19 cellular contexts compared by ENCODE assay signal in genomic region chr2:15728247-15728721, GRCh38.
A peak's percentile ranks its signal among the peaks of the same experiment; 100 is the strongest.
DNase-seq lines count a peak whose midpoint lies in the region; ATAC-seq, FAIRE-seq and TF ChIP-seq lines count a peak whose summit lies in the region.
"Had no signal": no experiment of that assay in that cellular context is flagged by ENCODE, and none has a peak within 500 bp of the region (broad histone marks: within the 10 kb centered on the region; RNA-seq: fewer than 3 reads in every experiment).

No MANE protein-coding gene starts in this region.

- TF ChIP-seq CTCF in endothelial cell of umbilical vein (IDR thresholded peaks at IDR 0.05; ENCODE audit: extremely low read depth in 1 of 2, insufficient read depth in 1 of 2, low read depth in 1 of 2, low read length in 2 of 2), result no peak

- no peak overlapping the region for H2AFZ ChIP-seq in endothelial cell of umbilical vein (ENCODE audit: low read depth, low read length)
- H2AFZ ChIP-seq: GM23338 had no signal

- H4K20me1 ChIP-seq in endothelial cell of umbilical vein (replicated peaks; ENCODE audit: control insufficient read depth, extremely low read depth, insufficient read depth, low read length), result no peaks in the 10 kb centered on the region

- no peak for ATAC-seq in GM21529 (IDR thresholded peaks at IDR 0.05; ENCODE audit: unreplicated experiment)
- ATAC-seq: GM23338, HCT116 had no signal

- no peak overlapping the region for H3K4me3 ChIP-seq in endothelial cell of umbilical vein (replicated peaks in 1 of 3; ENCODE audit: insufficient read depth in 1 of 3, low read depth in 1 of 3, low read length in 3 of 3)
- H3K4me3 ChIP-seq: GM23338 had no signal

- no peaks in the 10 kb centered on the region for H3K79me2 ChIP-seq in endothelial cell of umbilical vein (ENCODE audit: control insufficient read depth, insufficient read depth, low read length)

- peak; percentile 47 for FAIRE-seq in endothelial cell of umbilical vein (lab: Jason Lieb, UNC)
- FAIRE-seq: HTR-8/SVneo had no signal

- peaks cover 0 to 1% of the 10 kb centered on the region in 2 experiments for H3K27me3 ChIP-seq in endothelial cell of umbilical vein (ENCODE audit: control insufficient read depth in 2 of 2, insufficient read depth in 2 of 2, low read length in 2 of 2)

- H3K9ac ChIP-seq in endothelial cell of umbilical vein (replicated peaks; ENCODE audit: extremely low read depth, insufficient read depth, low read length), result no peak overlapping the region

- dilution Hi-C loops in endothelial cell of umbilical vein (cut with MboI; ENCODE audit: extremely low pct_ligation_motif_present, low sequenced_read_pairs), result no loop called here

- DNase-seq in NCI-H748 (lab: John Stamatoyannopoulos, UW; ENCODE audit: unreplicated experiment) (peak; percentile 44), NCI-H748 treated with DMSO at 0.1 percent for 48 hours (lab: John Stamatoyannopoulos, UW) (no peak), endothelial cell of umbilical vein (ENCODE audit: low read depth, low spot score) (no peak), midbrain (lab: John Stamatoyannopoulos, UW) (peak; percentile 57), superior temporal gyrus (ENCODE audit: extremely low spot score) (peak; percentile 87), DMS79 treated with DMSO at 0.1 percent for 48 hours (lab: John Stamatoyannopoulos, UW) (no peak), NCI-H2107 (lab: John Stamatoyannopoulos, UW) (no peak)
- DNase-seq: Caco-2; CD4-positive, CD25-positive, alpha-beta regulatory T cell; NCI-H187 treated with DMSO at 0.1 percent for 48 hours; NCI-H2171 treated with DMSO at 0.1 percent for 48 hours; NCI-H526 treated with DMSO at 0.1 percent for 48 hours; OCI-M1; SHP77 treated with DMSO at 0.1 percent for 48 hours had no signal

- CTCF ChIA-PET in endothelial cell of umbilical vein (lab: Charles Lee), result interaction anchor here (0.7 to 0.8 kb wide), 2 partner anchors 16 to 19 kb away, joined by 3 read pairs; no protein-coding TSS in a partner anchor

- H3K36me3 ChIP-seq in endothelial cell of umbilical vein (ENCODE audit: control insufficient read depth in 2 of 2, extremely low read depth in 1 of 2, insufficient read depth in 2 of 2, low read length in 2 of 2), result no peaks in the 10 kb centered on the region

- H3K9me1 ChIP-seq in endothelial cell of umbilical vein (replicated peaks; ENCODE audit: control insufficient read depth, extremely low read depth, insufficient read depth, low read length), result no peaks in the 10 kb centered on the region

- no TSS peak for BruUV-seq in endothelial cell of umbilical vein (replicated peaks; lab: Mats Ljungman, UMichigan)

- POLR2A ChIA-PET in endothelial cell of umbilical vein (lab: Charles Lee), result no interaction called here

- H3K9me3 ChIP-seq in endothelial cell of umbilical vein (replicated peaks; ENCODE audit: control insufficient read depth, insufficient read depth, low read length), result no peaks in the 10 kb centered on the region
- H3K9me3 ChIP-seq: Caco-2 had no signal

- intact Hi-C loops in endothelial cell of umbilical vein (cut with micrococcal nuclease), result no loop called here

- no peak overlapping the region for H3K27ac ChIP-seq in endothelial cell of umbilical vein (ENCODE audit: insufficient read depth, low read depth, low read length)
- H3K27ac ChIP-seq: HL-60 had no signal

- no peak for TF ChIP-seq POLR2A in endothelial cell of umbilical vein (IDR thresholded peaks at IDR 0.05; ENCODE audit: low read depth, low read length)

- H3K4me1 ChIP-seq in endothelial cell of umbilical vein (ENCODE audit: control insufficient read depth, extremely low read depth, insufficient read depth, low read length), result peaks cover 21% of the 10 kb centered on the region

- H3K4me2 ChIP-seq in endothelial cell of umbilical vein (ENCODE audit: insufficient read depth, low read length), result no peak overlapping the region
- H3K4me2 ChIP-seq: GM23338 had no signal

TF ChIP-seq in endothelial cell of umbilical vein, 7 proteins besides CTCF, POLR2A, EP300 and RAD21:
- TF ChIP-seq FOS (IDR thresholded peaks at IDR 0.05; ENCODE audit: borderline replicate concordance, insufficient read depth, low read length) (no peak), EZH2 (IDR thresholded peaks at IDR 0.05; ENCODE audit: borderline replicate concordance, low read depth, low read length, severe bottlenecking) (no peak), MYC (IDR thresholded peaks at IDR 0.05; ENCODE audit: low read depth, low read length) (no peak), POLR2AphosphoS5 (IDR thresholded peaks at IDR 0.05; ENCODE audit: insufficient read depth, low read depth, low read length) (no peak), GATA2 (IDR thresholded peaks at IDR 0.05; ENCODE audit: insufficient read depth, insufficient read length, low read depth, low read length) (no peak), JUN (IDR thresholded peaks at IDR 0.05; ENCODE audit: borderline replicate concordance, insufficient read depth, insufficient read length, low read depth) (no peak)
- TF ChIP-seq, protein P1, sequence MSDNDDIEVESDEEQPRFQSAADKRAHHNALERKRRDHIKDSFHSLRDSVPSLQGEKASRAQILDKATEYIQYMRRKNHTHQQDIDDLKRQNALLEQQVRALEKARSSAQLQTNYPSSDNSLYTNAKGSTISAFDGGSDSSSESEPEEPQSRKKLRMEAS (IDR thresholded peaks at IDR 0.05; ENCODE audit: insufficient read depth, insufficient read length), result no peak

Comparison
In these comparisons a context has a peak if more than half of its experiments do, and no peak if none do; other contexts are left out.
1. DNase-seq: peak in NCI-H748 (single experiment), midbrain (single experiment) and superior temporal gyrus (single experiment); none in NCI-H748 treated with DMSO at 0.1 percent for 48 hours (single experiment), endothelial cell of umbilical vein (single experiment), DMS79 treated with DMSO at 0.1 percent for 48 hours (single experiment) and NCI-H2107 (single experiment).